ENCODE assay signal across 8 cellular contexts in genomic region chr12:55188974-55189556, GRCh38. TPM values are rescaled to one million over a fixed set of nuclear protein-coding genes. Genes with fewer than 3 reads are reported as not detected.
DNase-seq lines count a peak whose midpoint lies in the region; ATAC-seq, FAIRE-seq and TF ChIP-seq lines count a peak whose summit lies in the region.

No MANE protein-coding gene starts in this region.

- POLR2A ChIA-PET in HCT116 (lab: Charles Lee) = no interaction called here

- intact Hi-C loops in HCT116 (cut with micrococcal nuclease) = loop anchor here (1.0 kb wide), 1 partner anchor 430 kb away; no protein-coding TSS in a partner anchor

- no peaks in the 10 kb centered on the region for H3K9me1 ChIP-seq in keratinocyte (ENCODE audit: control insufficient read depth, extremely low read depth, insufficient read depth, low read length)

- dilution Hi-C loops in keratinocyte (cut with MboI; ENCODE audit: extremely low pct_ligation_motif_present, low sequenced_read_pairs) = no loop called here

- H3K27ac ChIP-seq in HCT116 (ENCODE audit: low read depth, low read length) (no peak overlapping the region), MM.1S (ENCODE audit: low read length) (no peak overlapping the region), keratinocyte (ENCODE audit: control insufficient read depth, insufficient read depth, low read length) (no peak overlapping the region)

- BruUV-seq in HCT116 (replicated peaks; lab: Mats Ljungman, UMichigan) = no TSS peak

- CTCF ChIA-PET in HCT116 (lab: Charles Lee) = interaction anchor here (0.5 to 2.8 kb wide), 9 partner anchors 12 to 492 kb away, joined by 3 to 31 read pairs (median 3); a partner anchor contains a TSS

- H3K79me2 ChIP-seq in HCT116 (ENCODE audit: insufficient read depth, low read length) (no peaks in the 10 kb centered on the region), MM.1S (ENCODE audit: low read length) (no peaks in the 10 kb centered on the region), keratinocyte (ENCODE audit: control insufficient read depth, insufficient read depth, low read length) (no peaks in the 10 kb centered on the region)

- no peaks in the 10 kb centered on the region; the same call in 1 of the 2 replicates for H3K27me3 ChIP-seq in HCT116 (ENCODE audit: insufficient read depth, low read length)
- no peaks in the 10 kb centered on the region for H3K27me3 ChIP-seq in MM.1S (replicated peaks; ENCODE audit: insufficient read depth, low read length)
- no peaks in the 10 kb centered on the region for H3K27me3 ChIP-seq in keratinocyte (ENCODE audit: control insufficient read depth, extremely low read depth, insufficient read depth, low read length)

- H3K9me3 ChIP-seq in HCT116 (ENCODE audit: control insufficient read depth in 1 of 2, insufficient read depth in 1 of 2, low read depth in 1 of 2, low read length in 2 of 2) = no peaks in the 10 kb centered on the region
- H3K9me3 ChIP-seq in MM.1S (replicated peaks; ENCODE audit: insufficient read depth, low read length) = no peaks in the 10 kb centered on the region
- H3K9me3 ChIP-seq in keratinocyte (ENCODE audit: control insufficient read depth, low read depth, low read length) = no peaks in the 10 kb centered on the region

- no peak for TF ChIP-seq POLR2A in HCT116 (IDR thresholded peaks at IDR 0.05; ENCODE audit: borderline replicate concordance, extremely low read depth, insufficient read depth, insufficient read length)

- DNase-seq in GM04504 (ENCODE audit: low read depth) (peak; percentile 43), HCT116 (ENCODE audit: low read depth, low spot score) (peak; percentile 69), MM.1S (peak; percentile 80), RCC 7860 (ENCODE audit: low spot score) (peak; percentile 50), brain pericyte (ENCODE audit: low read depth, low spot score) (peak; percentile 43), keratinocyte (ENCODE audit: low read depth, low spot score) (peak; percentile 44)
- peak; percentile 42 for DNase-seq in stimulated activated CD8-positive, alpha-beta memory T cell treated with anti-CD3 and anti-CD28 coated beads, Interleukin-4, amount 100 ng/mL, for 48 hours

- H2AFZ ChIP-seq in HCT116 (ENCODE audit: low read depth, low read length, poor library complexity, severe bottlenecking) (no peak overlapping the region), MM.1S (ENCODE audit: low read length) (no peak overlapping the region), keratinocyte (ENCODE audit: control insufficient read depth, low read length) (no peak overlapping the region)

- TF ChIP-seq CTCF in HCT116 (IDR thresholded peaks at IDR 0.05 in 2 of 3, conservative IDR thresholded peaks at IDR 0.05 in 1 of 3; ENCODE audit: borderline replicate concordance in 1 of 3, insufficient read depth in 1 of 3, low read depth in 2 of 3, low read length in 2 of 3) (peak; percentile 56 to 82 (median 76); a peak in 5 of 6 replicates), MM.1S (IDR thresholded peaks at IDR 0.05; ENCODE audit: low read length) (peak; percentile 72), keratinocyte (optimal IDR thresholded peaks at IDR 0.05 in 1 of 3, IDR thresholded peaks at IDR 0.05 in 1 of 3, conservative IDR thresholded peaks at IDR 0.05 in 1 of 3; ENCODE audit: extremely low read depth in 1 of 3, insufficient read depth in 2 of 3, low read length in 3 of 3) (peak in 2 of 3 experiments; percentile 43 to 60)

- no peaks in the 10 kb centered on the region for H4K20me1 ChIP-seq in HCT116 (ENCODE audit: insufficient read depth)
- H4K20me1 ChIP-seq in MM.1S (ENCODE audit: insufficient read depth, low read length) = no peaks in the 10 kb centered on the region
- H4K20me1 ChIP-seq in keratinocyte (ENCODE audit: control insufficient read depth, extremely low read depth, insufficient read depth, low read length) = no peaks in the 10 kb centered on the region

- FAIRE-seq in A204.1 (lab: Jason Lieb, UNC) (peak; percentile 98), RCC 7860 (lab: Jason Lieb, UNC) (peak; percentile 74), keratinocyte (lab: Jason Lieb, UNC) (peak; percentile 32)

- H3K9ac ChIP-seq in HCT116 (ENCODE audit: low read length) (no peak overlapping the region), MM.1S (ENCODE audit: low read length) (no peak overlapping the region), keratinocyte (ENCODE audit: control insufficient read depth, extremely low read depth, insufficient read depth, low read length) (no peak overlapping the region)

- no peaks in the 10 kb centered on the region for H3K4me1 ChIP-seq in HCT116 (ENCODE audit: control insufficient read depth in 1 of 2, insufficient read depth in 2 of 2, low read length in 2 of 2)
- H3K4me1 ChIP-seq in MM.1S (ENCODE audit: low read length) = no peaks in the 10 kb centered on the region
- no peaks in the 10 kb centered on the region for H3K4me1 ChIP-seq in keratinocyte (ENCODE audit: control insufficient read depth, extremely low read depth, insufficient read depth, low read length)

- no peak overlapping the region for H3K4me2 ChIP-seq in HCT116 (ENCODE audit: low read length)
- H3K4me2 ChIP-seq in MM.1S (ENCODE audit: low read depth, low read length) = no peak overlapping the region
- no peak overlapping the region for H3K4me2 ChIP-seq in keratinocyte (ENCODE audit: control insufficient read depth, extremely low read depth, insufficient read depth, low read depth, low read length)

- H3K9me2 ChIP-seq in HCT116 (ENCODE audit: insufficient read depth) = no peaks in the 10 kb centered on the region
- no peaks in the 10 kb centered on the region for H3K9me2 ChIP-seq in MM.1S (replicated peaks; ENCODE audit: insufficient read depth, low read length)

- TF ChIP-seq RAD21 in HCT116 (IDR thresholded peaks at IDR 0.05; ENCODE audit: low read depth) = peak; percentile 85

- H3K4me3 ChIP-seq in HCT116 (replicated peaks in 1 of 2; ENCODE audit: low read depth in 1 of 2, low read length in 2 of 2) (no peak overlapping the region), MM.1S (ENCODE audit: low read length) (no peak overlapping the region), keratinocyte (ENCODE audit: control insufficient read depth in 2 of 3, extremely low read depth in 1 of 3, insufficient read depth in 2 of 3, low read depth in 1 of 3, low read length in 3 of 3) (no peak overlapping the region)

- no peaks in the 10 kb centered on the region for H3F3A ChIP-seq in MM.1S (ENCODE audit: insufficient read depth, low read length)

- RAD21 ChIA-PET in HCT116 (lab: Charles Lee; ENCODE audit: low non-redundant PET in 1 of 2, low total read pairs in 2 of 2, uncharacterized antibody in 2 of 2, unreplicated experiment in 2 of 2) = interaction anchor here in 1 of 2 experiments (0.7 to 1.2 kb wide), 2 partner anchors 431 to 457 kb away, joined by 3 to 4 read pairs; no protein-coding TSS in a partner anchor

- ATAC-seq in HCT116 = peak; percentile 88

- H3K36me3 ChIP-seq in HCT116 (ENCODE audit: control insufficient read depth in 1 of 2, insufficient read depth in 2 of 2, low read length in 2 of 2) (no peaks in the 10 kb centered on the region), MM.1S (replicated peaks; ENCODE audit: insufficient read depth, low read length) (no peaks in the 10 kb centered on the region), keratinocyte (ENCODE audit: control insufficient read depth in 2 of 2, extremely low read depth in 1 of 2, insufficient read depth in 2 of 2, low read length in 2 of 2) (no peaks in the 10 kb centered on the region)

TF ChIP-seq in HCT116, 20 proteins besides CTCF, POLR2A, EP300 and RAD21 (continues in another document):
- no peak for TF ChIP-seq SIN3A (IDR thresholded peaks at IDR 0.05; ENCODE audit: low read depth)
- TF ChIP-seq TCF7L2 (IDR thresholded peaks at IDR 0.05; ENCODE audit: borderline replicate concordance, extremely low read depth, insufficient read depth, insufficient read length) = no peak
- TF ChIP-seq ATF3 (IDR thresholded peaks at IDR 0.05) = no peak
- no peak for TF ChIP-seq YY1 (IDR thresholded peaks at IDR 0.05; ENCODE audit: extremely low read depth, insufficient replicate concordance, low read depth, low read length)
- TF ChIP-seq SP1 (IDR thresholded peaks at IDR 0.05; ENCODE audit: low read depth) = no peak

RNA-seq across cellular contexts. Expression of gene OR10A7, which starts 31.8 kb away (rescaled TPM):
- total RNA-seq in HCT116 (2021; ENCODE audit: unreplicated experiment) = not detected
- not detected in 2 replicates for polyA plus RNA-seq in HCT116 (2012)
- not detected in 3 replicates for polyA plus RNA-seq in keratinocyte
- polyA plus RNA-seq in keratinocyte (2011; ENCODE audit: low read depth) = not detected
- not detected in 2 replicates for polyA plus RNA-seq in keratinocyte (2011; cell fraction: cytosol; rRNA removed)
- not detected in 2 replicates for polyA plus RNA-seq in keratinocyte (2011; cell fraction: nucleus; rRNA removed)
- not detected in 2 replicates for polyA plus RNA-seq in keratinocyte (2012; ENCODE audit: low replicate concordance)
- polyA minus RNA-seq in keratinocyte = not detected in 3 replicates
- not detected for polyA minus RNA-seq in keratinocyte (2011; cell fraction: cytosol; rRNA and poly(A)+ RNA removed)
- not detected in 2 replicates for polyA minus RNA-seq in keratinocyte (2011; cell fraction: nucleus; rRNA and poly(A)+ RNA removed)

RNA-seq across cellular contexts. Expression of gene OR6C74, which starts 55.3 kb away (rescaled TPM):
- not detected for total RNA-seq in HCT116 (2021; ENCODE audit: unreplicated experiment)
- polyA plus RNA-seq in HCT116 (2012) = not detected in 2 replicates
- polyA plus RNA-seq in keratinocyte = not detected in 3 replicates
- not detected for polyA plus RNA-seq in keratinocyte (2011; ENCODE audit: low read depth)
- not detected in 2 replicates for polyA plus RNA-seq in keratinocyte (2011; cell fraction: cytosol; rRNA removed)
- polyA plus RNA-seq in keratinocyte (2011; cell fraction: nucleus; rRNA removed) = not detected in 2 replicates
- not detected in 2 replicates for polyA plus RNA-seq in keratinocyte (2012; ENCODE audit: low replicate concordance)
- polyA minus RNA-seq in keratinocyte = not detected in 3 replicates
- polyA minus RNA-seq in keratinocyte (2011; cell fraction: cytosol; rRNA and poly(A)+ RNA removed) = not detected
- polyA minus RNA-seq in keratinocyte (2011; cell fraction: nucleus; rRNA and poly(A)+ RNA removed) = not detected in 2 replicates
